ENCODE assay signal across 1 cellular context in the genomic region with DNA sequence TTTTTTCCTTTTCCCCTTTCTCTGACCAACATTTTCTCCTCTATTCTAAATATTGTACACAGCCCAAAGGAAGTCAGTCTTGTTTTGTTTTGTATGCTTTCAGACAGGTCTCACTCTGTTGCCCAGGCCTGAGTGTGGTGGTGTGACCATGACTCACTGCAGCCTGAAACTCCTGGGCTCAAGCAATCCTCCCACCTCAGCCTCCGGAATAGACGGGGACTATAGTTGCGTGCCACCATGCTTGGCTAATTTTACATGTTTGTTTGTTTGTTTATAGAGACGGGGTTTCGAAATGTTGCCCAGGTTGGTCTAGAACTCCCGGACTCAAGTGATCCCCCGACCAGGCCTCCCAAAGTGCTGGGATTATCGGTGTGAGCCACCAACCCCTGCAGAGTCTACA.
TF ChIP-seq lines count a peak whose summit lies in the region.

No MANE protein-coding gene starts in this region.

TF ChIP-seq in GM23338, 12 proteins besides CTCF, POLR2A, EP300 and RAD21 (continued from another document):
- TF ChIP-seq REST (IDR thresholded peaks at IDR 0.05; ENCODE audit: unreplicated experiment) = no peak
- TF ChIP-seq EZH2phosphoT487 (IDR thresholded peaks at IDR 0.05; ENCODE audit: unreplicated experiment) = no peak
- TF ChIP-seq, protein P1, sequence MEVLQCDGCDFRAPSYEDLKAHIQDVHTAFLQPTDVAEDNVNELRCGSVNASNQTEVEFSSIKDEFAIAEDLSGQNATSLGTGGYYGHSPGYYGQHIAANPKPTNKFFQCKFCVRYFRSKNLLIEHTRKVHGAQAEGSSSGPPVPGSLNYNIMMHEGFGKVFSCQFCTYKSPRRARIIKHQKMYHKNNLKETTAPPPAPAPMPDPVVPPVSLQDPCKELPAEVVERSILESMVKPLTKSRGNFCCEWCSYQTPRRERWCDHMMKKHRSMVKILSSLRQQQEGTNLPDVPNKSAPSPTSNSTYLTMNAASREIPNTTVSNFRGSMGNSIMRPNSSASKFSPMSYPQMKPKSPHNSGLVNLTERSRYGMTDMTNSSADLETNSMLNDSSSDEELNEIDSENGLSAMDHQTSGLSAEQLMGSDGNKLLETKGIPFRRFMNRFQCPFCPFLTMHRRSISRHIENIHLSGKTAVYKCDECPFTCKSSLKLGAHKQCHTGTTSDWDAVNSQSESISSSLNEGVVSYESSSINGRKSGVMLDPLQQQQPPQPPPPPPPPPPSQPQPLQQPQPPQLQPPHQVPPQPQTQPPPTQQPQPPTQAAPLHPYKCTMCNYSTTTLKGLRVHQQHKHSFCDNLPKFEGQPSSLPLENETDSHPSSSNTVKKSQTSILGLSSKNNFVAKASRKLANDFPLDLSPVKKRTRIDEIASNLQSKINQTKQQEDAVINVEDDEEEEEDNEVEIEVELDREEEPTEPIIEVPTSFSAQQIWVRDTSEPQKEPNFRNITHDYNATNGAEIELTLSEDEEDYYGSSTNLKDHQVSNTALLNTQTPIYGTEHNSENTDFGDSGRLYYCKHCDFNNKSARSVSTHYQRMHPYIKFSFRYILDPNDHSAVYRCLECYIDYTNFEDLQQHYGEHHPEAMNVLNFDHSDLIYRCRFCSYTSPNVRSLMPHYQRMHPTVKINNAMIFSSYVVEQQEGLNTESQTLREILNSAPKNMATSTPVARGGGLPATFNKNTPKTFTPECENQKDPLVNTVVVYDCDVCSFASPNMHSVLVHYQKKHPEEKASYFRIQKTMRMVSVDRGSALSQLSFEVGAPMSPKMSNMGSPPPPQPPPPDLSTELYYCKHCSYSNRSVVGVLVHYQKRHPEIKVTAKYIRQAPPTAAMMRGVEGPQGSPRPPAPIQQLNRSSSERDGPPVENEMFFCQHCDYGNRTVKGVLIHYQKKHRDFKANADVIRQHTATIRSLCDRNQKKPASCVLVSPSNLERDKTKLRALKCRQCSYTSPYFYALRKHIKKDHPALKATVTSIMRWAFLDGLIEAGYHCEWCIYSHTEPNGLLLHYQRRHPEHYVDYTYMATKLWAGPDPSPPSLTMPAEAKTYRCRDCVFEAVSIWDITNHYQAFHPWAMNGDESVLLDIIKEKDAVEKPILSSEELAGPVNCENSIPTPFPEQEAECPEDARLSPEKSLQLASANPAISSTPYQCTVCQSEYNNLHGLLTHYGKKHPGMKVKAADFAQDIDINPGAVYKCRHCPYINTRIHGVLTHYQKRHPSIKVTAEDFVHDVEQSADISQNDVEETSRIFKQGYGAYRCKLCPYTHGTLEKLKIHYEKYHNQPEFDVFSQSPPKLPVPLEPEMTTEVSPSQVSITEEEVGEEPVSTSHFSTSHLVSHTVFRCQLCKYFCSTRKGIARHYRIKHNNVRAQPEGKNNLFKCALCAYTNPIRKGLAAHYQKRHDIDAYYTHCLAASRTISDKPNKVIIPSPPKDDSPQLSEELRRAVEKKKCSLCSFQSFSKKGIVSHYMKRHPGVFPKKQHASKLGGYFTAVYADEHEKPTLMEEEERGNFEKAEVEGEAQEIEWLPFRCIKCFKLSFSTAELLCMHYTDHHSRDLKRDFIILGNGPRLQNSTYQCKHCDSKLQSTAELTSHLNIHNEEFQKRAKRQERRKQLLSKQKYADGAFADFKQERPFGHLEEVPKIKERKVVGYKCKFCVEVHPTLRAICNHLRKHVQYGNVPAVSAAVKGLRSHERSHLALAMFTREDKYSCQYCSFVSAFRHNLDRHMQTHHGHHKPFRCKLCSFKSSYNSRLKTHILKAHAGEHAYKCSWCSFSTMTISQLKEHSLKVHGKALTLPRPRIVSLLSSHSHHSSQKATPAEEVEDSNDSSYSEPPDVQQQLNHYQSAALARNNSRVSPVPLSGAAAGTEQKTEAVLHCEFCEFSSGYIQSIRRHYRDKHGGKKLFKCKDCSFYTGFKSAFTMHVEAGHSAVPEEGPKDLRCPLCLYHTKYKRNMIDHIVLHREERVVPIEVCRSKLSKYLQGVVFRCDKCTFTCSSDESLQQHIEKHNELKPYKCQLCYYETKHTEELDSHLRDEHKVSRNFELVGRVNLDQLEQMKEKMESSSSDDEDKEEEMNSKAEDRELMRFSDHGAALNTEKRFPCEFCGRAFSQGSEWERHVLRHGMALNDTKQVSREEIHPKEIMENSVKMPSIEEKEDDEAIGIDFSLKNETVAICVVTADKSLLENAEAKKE (CRISPR knock-in tag; IDR thresholded peaks at IDR 0.05) = no peak
- TF ChIP-seq, protein P2, sequence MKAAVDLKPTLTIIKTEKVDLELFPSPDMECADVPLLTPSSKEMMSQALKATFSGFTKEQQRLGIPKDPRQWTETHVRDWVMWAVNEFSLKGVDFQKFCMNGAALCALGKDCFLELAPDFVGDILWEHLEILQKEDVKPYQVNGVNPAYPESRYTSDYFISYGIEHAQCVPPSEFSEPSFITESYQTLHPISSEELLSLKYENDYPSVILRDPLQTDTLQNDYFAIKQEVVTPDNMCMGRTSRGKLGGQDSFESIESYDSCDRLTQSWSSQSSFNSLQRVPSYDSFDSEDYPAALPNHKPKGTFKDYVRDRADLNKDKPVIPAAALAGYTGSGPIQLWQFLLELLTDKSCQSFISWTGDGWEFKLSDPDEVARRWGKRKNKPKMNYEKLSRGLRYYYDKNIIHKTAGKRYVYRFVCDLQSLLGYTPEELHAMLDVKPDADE (IDR thresholded peaks at IDR 0.05) = no peak
- no peak for TF ChIP-seq CREB1 (CRISPR knock-in tag; IDR thresholded peaks at IDR 0.05; ENCODE audit: low read depth)
- TF ChIP-seq EZH2 (IDR thresholded peaks at IDR 0.05; ENCODE audit: low read depth, unreplicated experiment) = no peak
- TF ChIP-seq STAT1 (IDR thresholded peaks at IDR 0.05; ENCODE audit: unreplicated experiment) = no peak
